ENCODE assay signal across 20 cellular contexts in the genomic region with DNA sequence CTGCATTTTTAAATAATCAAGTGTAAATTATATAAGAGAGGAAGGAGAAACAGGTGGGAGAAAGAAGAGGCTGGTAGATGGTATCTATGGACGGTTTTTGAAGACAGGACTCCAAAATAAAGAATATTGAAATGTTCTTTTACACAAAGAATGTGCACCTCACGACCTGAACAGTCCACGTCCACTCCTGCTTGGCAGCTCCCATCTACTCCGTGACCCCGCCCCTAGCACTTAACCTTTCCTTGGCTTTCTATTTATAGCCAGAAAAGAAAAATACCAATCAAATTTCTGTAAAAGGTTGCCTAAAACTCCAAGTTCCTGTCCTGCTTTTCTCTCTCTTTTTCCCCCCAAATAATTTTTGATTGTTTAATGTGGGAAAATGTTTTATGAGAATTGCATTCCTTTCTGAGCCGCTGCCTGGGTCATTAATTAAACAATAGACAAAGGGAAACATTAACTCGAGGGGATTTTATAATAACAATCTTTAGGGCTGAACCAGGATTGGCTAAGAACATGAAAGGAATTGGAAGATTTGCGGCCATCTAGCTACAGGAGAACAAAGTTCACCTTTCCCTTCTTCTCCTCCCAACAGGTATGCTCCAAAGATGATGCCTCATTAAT.
DNase-seq lines count a peak whose midpoint lies in the region; ATAC-seq and TF ChIP-seq lines count a peak whose summit lies in the region.
"Had no signal": no experiment of that assay in that cellular context is flagged by ENCODE, and none has a peak within 500 bp of the region (broad histone marks: within the 10 kb centered on the region; RNA-seq: fewer than 3 reads in every experiment).

No MANE protein-coding gene starts in this region.

- H3K9me3 ChIP-seq in suprapubic skin: no peaks in the 10 kb centered on the region
- H3K9me3 ChIP-seq: BE2C, SJCRH30 had no signal

- H3K27me3 Mint-ChIP-seq in Calu3 (ENCODE audit: unreplicated experiment) (no peaks in the 10 kb centered on the region), mesothelial cell of epicardium (ENCODE audit: low read depth) (no peaks in the 10 kb centered on the region)
- H3K27me3 Mint-ChIP-seq: CD4-positive, alpha-beta memory T cell had no signal

- no peak for DNase-seq in Calu3
- peak; percentile 26 for DNase-seq in dermis blood vessel endothelial cell
- no peak for DNase-seq in mesothelial cell of epicardium (ENCODE audit: low spot score in 2 of 2, unreplicated experiment in 2 of 2)
- DNase-seq in suprapubic skin (ENCODE audit: low spot score in 2 of 2): no peak
- no peak for DNase-seq in G401 (ENCODE audit: low spot score)
- no peak for DNase-seq in midbrain (lab: John Stamatoyannopoulos, UW)
- DNase-seq: BE2C; CD4-positive, alpha-beta memory T cell; DND-41; GDM1; GOT3; MM.1S; NCI-H1092 treated with DMSO at 0.1 percent for 48 hours; NCI-H2227 treated with DMSO at 0.1 percent for 48 hours; NCI-H524; SJCRH30 had no signal

- intact Hi-C loops in Calu3 (cut with micrococcal nuclease; ENCODE audit: unreplicated experiment): loop anchor here (2.0 kb wide), 1 partner anchor 177 kb away; no protein-coding TSS in a partner anchor

- 59% methylated on average over 8 of the region's 8 CpGs for WGBS in suprapubic skin

- H3K27ac Mint-ChIP-seq in Calu3 (ENCODE audit: unreplicated experiment) (peak overlapping the region; percentile 97), mesothelial cell of epicardium (peak overlapping the region; percentile 31)

- no peaks in the 10 kb centered on the region for H3K9me3 Mint-ChIP-seq in Calu3 (ENCODE audit: low read depth, unreplicated experiment)
- no peaks in the 10 kb centered on the region for H3K9me3 Mint-ChIP-seq in mesothelial cell of epicardium
- H3K9me3 Mint-ChIP-seq: CD4-positive, alpha-beta memory T cell had no signal

- CTCF ChIA-PET in Calu3 (lab: Charles Lee): interaction anchor here (1.0 to 1.2 kb wide), 3 partner anchors 17 to 294 kb away, joined by 3 to 6 read pairs (median 4); no protein-coding TSS in a partner anchor

- H3K4me1 Mint-ChIP-seq in Calu3 (ENCODE audit: low read depth, unreplicated experiment) (peaks cover 64% of the 10 kb centered on the region), mesothelial cell of epicardium (peaks cover 59% of the 10 kb centered on the region)

- peaks cover 48% of the 10 kb centered on the region for H3K4me1 ChIP-seq in suprapubic skin
- H3K4me1 ChIP-seq: SJCRH30 had no signal

- TF ChIP-seq EP300 in suprapubic skin (IDR thresholded peaks at IDR 0.05): no peak

- ATAC-seq in HG03025 (IDR thresholded peaks at IDR 0.05; ENCODE audit: low FRiP score, unreplicated experiment): no peak
- ATAC-seq: HepG2 had no signal

- BruUV-seq in Calu3 (replicated peaks; lab: Mats Ljungman, UMichigan): no TSS peak

- H3K27me3 ChIP-seq in suprapubic skin: no peaks in the 10 kb centered on the region
- H3K27me3 ChIP-seq: BE2C, SJCRH30 had no signal

- no peak overlapping the region for H3K4me3 ChIP-seq in suprapubic skin
- H3K4me3 ChIP-seq: GM12878, PC-9, SJCRH30 had no signal

- peak overlapping the region; percentile 12 for H3K27ac ChIP-seq in suprapubic skin
- H3K27ac ChIP-seq: PC-9, SJCRH30 had no signal

- H3K36me3 ChIP-seq in suprapubic skin: no peaks in the 10 kb centered on the region
- H3K36me3 ChIP-seq: BE2C, SJCRH30 had no signal

- in situ Hi-C loops in G401 (cut with HindIII; ENCODE audit: low sequenced_read_pairs): no loop called here

- H3K36me3 Mint-ChIP-seq in Calu3 (ENCODE audit: insufficient read depth, unreplicated experiment) (peaks cover 29% of the 10 kb centered on the region), mesothelial cell of epicardium (no peaks in the 10 kb centered on the region)
- H3K36me3 Mint-ChIP-seq: CD4-positive, alpha-beta memory T cell had no signal

- no peak for TF ChIP-seq POLR2A in suprapubic skin (IDR thresholded peaks at IDR 0.05)

- peak overlapping the region; percentile 63 for H3K4me3 Mint-ChIP-seq in Calu3 (ENCODE audit: low read depth, unreplicated experiment)
- H3K4me3 Mint-ChIP-seq in mesothelial cell of epicardium: no peak overlapping the region
- H3K4me3 Mint-ChIP-seq: CD4-positive, alpha-beta memory T cell had no signal

- TF ChIP-seq CTCF in Calu3 (IDR thresholded peaks at IDR 0.05; ENCODE audit: unreplicated experiment) (no peak), mesothelial cell of epicardium (IDR thresholded peaks at IDR 0.05; ENCODE audit: unreplicated experiment) (no peak), suprapubic skin (IDR thresholded peaks at IDR 0.05) (no peak)
